1 cellular context compared by ENCODE assay signal in the genomic region with DNA sequence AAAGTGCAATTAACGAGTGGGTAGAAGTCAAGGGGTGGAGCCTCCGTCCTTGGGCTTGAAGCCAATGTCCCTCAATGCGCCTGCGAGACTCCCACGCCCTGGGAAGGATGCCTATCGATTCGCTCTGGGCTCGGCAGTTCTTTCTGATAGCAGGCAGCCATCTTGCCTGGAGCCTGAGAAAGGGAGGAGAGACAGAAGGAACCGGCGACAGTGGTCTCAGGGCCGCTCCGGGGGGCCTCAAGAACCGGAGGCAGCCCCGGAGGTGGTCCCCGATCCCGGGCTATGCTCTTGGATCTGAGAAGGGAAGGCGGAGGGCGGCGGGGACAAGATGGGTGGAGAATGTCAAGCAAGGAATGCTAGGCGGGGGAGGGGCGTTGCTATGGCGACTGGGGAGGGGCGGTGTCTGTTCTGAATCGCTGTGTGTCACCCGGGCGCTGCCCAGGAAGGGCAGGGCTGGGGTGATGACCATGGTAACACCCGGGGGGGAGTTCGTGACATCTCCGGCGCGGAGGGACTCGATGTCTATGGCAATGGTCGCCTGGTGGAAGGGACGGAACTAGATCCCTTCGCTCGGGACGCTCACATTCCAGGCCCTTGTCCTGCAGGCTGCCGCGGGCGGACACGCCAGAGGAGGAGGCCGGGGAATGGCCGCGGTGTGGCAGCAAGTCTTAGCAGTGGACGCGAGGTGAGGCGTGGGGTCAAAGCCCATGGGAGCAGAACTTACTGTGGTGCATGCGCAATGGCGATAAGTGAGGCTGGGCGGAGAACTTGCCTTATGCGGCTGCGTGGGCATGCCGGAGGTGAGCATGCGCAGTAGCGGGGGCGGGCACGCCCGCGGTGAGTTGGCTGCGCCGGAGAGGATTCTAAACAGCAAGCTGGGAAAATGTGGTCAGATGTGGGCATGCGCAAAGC.
A peak's percentile ranks its signal among the peaks of the same experiment; 100 is the strongest.
TF ChIP-seq lines count a peak whose summit lies in the region.

Gene WDR13 (plus strand): TSS at position 140 of the 912 bp plus-strand sequence. CDS start 505 bp downstream, at position 645.

TF ChIP-seq in HepG2, 621 proteins besides CTCF, POLR2A, EP300 and RAD21 (continued from another document and continues in another):
- TF ChIP-seq TFAP4 (IDR thresholded peaks at IDR 0.05; ENCODE audit: borderline replicate concordance, low read depth) (no peak), ZNF235 (CRISPR knock-in tag; IDR thresholded peaks at IDR 0.05; ENCODE audit: borderline replicate concordance) (no peak), CHD2 (IDR thresholded peaks at IDR 0.05; ENCODE audit: low read depth, low read length) (no peak), ZNF776 (CRISPR knock-in tag; IDR thresholded peaks at IDR 0.05) (no peak), TCF7 (IDR thresholded peaks at IDR 0.05; ENCODE audit: low read depth) (no peak), ASH2L (IDR thresholded peaks at IDR 0.05; ENCODE audit: insufficient read length, low read depth, low read length) (peak; percentile 78), MIXL1 (CRISPR knock-in tag; IDR thresholded peaks at IDR 0.05) (no peak), ZNF460 (CRISPR knock-in tag; IDR thresholded peaks at IDR 0.05; ENCODE audit: borderline replicate concordance) (no peak), HNRNPH1 (optimal IDR thresholded peaks at IDR 0.05; ENCODE audit: low read depth, low read length) (no peak), ZNF274 (CRISPR knock-in tag; IDR thresholded peaks at IDR 0.05) (no peak), ZNF441 (CRISPR knock-in tag; IDR thresholded peaks at IDR 0.05; ENCODE audit: borderline replicate concordance) (no peak), ZNF331 (CRISPR knock-in tag; IDR thresholded peaks at IDR 0.05) (no peak), MYC (CRISPR knock-in tag; IDR thresholded peaks at IDR 0.05; ENCODE audit: borderline replicate concordance) (peak; percentile 81), ZNF234 (CRISPR knock-in tag; conservative IDR thresholded peaks at IDR 0.05) (no peak), ZNF20 (CRISPR knock-in tag; IDR thresholded peaks at IDR 0.05) (no peak), EED (CRISPR knock-in tag; IDR thresholded peaks at IDR 0.05) (no peak), JDP2 (CRISPR knock-in tag; IDR thresholded peaks at IDR 0.05; ENCODE audit: borderline replicate concordance) (no peak), HCFC1 (IDR thresholded peaks at IDR 0.05; ENCODE audit: low read depth, low read length) (0 out of 2 replicates have a peak, but pooled peaks have one; percentile 5), ZNF766 (CRISPR knock-in tag; IDR thresholded peaks at IDR 0.05; ENCODE audit: borderline replicate concordance) (no peak), ZNF816 (CRISPR knock-in tag; IDR thresholded peaks at IDR 0.05; ENCODE audit: borderline replicate concordance) (no peak), ZNF782 (CRISPR knock-in tag; IDR thresholded peaks at IDR 0.05; ENCODE audit: borderline replicate concordance) (no peak), ELF1 (CRISPR knock-in tag; IDR thresholded peaks at IDR 0.05) (no peak), SRY (CRISPR knock-in tag; IDR thresholded peaks at IDR 0.05) (no peak), HOXA3 (CRISPR knock-in tag; IDR thresholded peaks at IDR 0.05) (peak; percentile 77), ZNF432 (CRISPR knock-in tag; IDR thresholded peaks at IDR 0.05; ENCODE audit: borderline replicate concordance) (no peak), POLR2G (IDR thresholded peaks at IDR 0.05; ENCODE audit: low read depth, low read length) (peak; percentile 83), ZFAT (CRISPR knock-in tag; conservative IDR thresholded peaks at IDR 0.05) (no peak), AKAP8 (CRISPR knock-in tag; IDR thresholded peaks at IDR 0.05) (no peak), PRDM4 (CRISPR knock-in tag; IDR thresholded peaks at IDR 0.05; ENCODE audit: borderline replicate concordance) (no peak), ZNF136 (CRISPR knock-in tag; IDR thresholded peaks at IDR 0.05; ENCODE audit: low read depth) (no peak), RBFOX2 (IDR thresholded peaks at IDR 0.05; ENCODE audit: low read depth, low read length) (peak; percentile 94), THAP8 (CRISPR knock-in tag; IDR thresholded peaks at IDR 0.05; ENCODE audit: borderline replicate concordance) (no peak), TCF12 (IDR thresholded peaks at IDR 0.05) (no peak), TCF12 (CRISPR knock-in tag; IDR thresholded peaks at IDR 0.05) (no peak), ZNF549 (CRISPR knock-in tag; IDR thresholded peaks at IDR 0.05) (no peak), RXRA (CRISPR knock-in tag; IDR thresholded peaks at IDR 0.05) (no peak), SMARCC2 (IDR thresholded peaks at IDR 0.05) (no peak), ARHGAP35 (CRISPR knock-in tag; IDR thresholded peaks at IDR 0.05; ENCODE audit: borderline replicate concordance) (no peak)
- TF ChIP-seq, protein P1, sequence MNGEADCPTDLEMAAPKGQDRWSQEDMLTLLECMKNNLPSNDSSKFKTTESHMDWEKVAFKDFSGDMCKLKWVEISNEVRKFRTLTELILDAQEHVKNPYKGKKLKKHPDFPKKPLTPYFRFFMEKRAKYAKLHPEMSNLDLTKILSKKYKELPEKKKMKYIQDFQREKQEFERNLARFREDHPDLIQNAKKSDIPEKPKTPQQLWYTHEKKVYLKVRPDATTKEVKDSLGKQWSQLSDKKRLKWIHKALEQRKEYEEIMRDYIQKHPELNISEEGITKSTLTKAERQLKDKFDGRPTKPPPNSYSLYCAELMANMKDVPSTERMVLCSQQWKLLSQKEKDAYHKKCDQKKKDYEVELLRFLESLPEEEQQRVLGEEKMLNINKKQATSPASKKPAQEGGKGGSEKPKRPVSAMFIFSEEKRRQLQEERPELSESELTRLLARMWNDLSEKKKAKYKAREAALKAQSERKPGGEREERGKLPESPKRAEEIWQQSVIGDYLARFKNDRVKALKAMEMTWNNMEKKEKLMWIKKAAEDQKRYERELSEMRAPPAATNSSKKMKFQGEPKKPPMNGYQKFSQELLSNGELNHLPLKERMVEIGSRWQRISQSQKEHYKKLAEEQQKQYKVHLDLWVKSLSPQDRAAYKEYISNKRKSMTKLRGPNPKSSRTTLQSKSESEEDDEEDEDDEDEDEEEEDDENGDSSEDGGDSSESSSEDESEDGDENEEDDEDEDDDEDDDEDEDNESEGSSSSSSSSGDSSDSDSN (CRISPR knock-in tag; IDR thresholded peaks at IDR 0.05), result no peak
- TF ChIP-seq, protein P2, sequence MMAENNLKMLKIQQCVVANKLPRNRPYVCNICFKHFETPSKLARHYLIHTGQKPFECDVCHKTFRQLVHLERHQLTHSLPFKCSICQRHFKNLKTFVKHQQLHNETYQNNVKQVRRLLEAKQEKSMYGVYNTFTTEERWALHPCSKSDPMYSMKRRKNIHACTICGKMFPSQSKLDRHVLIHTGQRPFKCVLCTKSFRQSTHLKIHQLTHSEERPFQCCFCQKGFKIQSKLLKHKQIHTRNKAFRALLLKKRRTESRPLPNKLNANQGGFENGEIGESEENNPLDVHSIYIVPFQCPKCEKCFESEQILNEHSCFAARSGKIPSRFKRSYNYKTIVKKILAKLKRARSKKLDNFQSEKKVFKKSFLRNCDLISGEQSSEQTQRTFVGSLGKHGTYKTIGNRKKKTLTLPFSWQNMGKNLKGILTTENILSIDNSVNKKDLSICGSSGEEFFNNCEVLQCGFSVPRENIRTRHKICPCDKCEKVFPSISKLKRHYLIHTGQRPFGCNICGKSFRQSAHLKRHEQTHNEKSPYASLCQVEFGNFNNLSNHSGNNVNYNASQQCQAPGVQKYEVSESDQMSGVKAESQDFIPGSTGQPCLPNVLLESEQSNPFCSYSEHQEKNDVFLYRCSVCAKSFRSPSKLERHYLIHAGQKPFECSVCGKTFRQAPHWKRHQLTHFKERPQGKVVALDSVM (CRISPR knock-in tag; IDR thresholded peaks at IDR 0.05), result no peak
- TF ChIP-seq, protein P3, sequence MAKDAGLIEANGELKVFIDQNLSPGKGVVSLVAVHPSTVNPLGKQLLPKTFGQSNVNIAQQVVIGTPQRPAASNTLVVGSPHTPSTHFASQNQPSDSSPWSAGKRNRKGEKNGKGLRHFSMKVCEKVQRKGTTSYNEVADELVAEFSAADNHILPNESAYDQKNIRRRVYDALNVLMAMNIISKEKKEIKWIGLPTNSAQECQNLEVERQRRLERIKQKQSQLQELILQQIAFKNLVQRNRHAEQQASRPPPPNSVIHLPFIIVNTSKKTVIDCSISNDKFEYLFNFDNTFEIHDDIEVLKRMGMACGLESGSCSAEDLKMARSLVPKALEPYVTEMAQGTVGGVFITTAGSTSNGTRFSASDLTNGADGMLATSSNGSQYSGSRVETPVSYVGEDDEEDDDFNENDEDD (CRISPR knock-in tag; IDR thresholded peaks at IDR 0.05; ENCODE audit: borderline replicate concordance), result no peak
- TF ChIP-seq, protein P4, sequence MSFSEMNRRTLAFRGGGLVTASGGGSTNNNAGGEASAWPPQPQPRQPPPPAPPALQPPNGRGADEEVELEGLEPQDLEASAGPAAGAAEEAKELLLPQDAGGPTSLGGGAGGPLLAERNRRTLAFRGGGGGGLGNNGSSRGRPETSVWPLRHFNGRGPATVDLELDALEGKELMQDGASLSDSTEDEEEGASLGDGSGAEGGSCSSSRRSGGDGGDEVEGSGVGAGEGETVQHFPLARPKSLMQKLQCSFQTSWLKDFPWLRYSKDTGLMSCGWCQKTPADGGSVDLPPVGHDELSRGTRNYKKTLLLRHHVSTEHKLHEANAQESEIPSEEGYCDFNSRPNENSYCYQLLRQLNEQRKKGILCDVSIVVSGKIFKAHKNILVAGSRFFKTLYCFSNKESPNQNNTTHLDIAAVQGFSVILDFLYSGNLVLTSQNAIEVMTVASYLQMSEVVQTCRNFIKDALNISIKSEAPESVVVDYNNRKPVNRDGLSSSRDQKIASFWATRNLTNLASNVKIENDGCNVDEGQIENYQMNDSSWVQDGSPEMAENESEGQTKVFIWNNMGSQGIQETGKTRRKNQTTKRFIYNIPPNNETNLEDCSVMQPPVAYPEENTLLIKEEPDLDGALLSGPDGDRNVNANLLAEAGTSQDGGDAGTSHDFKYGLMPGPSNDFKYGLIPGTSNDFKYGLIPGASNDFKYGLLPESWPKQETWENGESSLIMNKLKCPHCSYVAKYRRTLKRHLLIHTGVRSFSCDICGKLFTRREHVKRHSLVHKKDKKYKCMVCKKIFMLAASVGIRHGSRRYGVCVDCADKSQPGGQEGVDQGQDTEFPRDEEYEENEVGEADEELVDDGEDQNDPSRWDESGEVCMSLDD (CRISPR knock-in tag; IDR thresholded peaks at IDR 0.05; ENCODE audit: borderline replicate concordance), result no peak
- TF ChIP-seq, protein P5, sequence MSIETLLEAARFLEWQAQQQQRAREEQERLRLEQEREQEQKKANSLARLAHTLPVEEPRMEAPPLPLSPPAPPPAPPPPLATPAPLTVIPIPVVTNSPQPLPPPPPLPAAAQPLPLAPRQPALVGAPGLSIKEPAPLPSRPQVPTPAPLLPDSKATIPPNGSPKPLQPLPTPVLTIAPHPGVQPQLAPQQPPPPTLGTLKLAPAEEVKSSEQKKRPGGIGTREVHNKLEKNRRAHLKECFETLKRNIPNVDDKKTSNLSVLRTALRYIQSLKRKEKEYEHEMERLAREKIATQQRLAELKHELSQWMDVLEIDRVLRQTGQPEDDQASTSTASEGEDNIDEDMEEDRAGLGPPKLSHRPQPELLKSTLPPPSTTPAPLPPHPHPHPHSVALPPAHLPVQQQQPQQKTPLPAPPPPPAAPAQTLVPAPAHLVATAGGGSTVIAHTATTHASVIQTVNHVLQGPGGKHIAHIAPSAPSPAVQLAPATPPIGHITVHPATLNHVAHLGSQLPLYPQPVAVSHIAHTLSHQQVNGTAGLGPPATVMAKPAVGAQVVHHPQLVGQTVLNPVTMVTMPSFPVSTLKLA (IDR thresholded peaks at IDR 0.05), result 0 out of 2 replicates have a peak, but pooled peaks have one; percentile 9
- TF ChIP-seq, protein P6, sequence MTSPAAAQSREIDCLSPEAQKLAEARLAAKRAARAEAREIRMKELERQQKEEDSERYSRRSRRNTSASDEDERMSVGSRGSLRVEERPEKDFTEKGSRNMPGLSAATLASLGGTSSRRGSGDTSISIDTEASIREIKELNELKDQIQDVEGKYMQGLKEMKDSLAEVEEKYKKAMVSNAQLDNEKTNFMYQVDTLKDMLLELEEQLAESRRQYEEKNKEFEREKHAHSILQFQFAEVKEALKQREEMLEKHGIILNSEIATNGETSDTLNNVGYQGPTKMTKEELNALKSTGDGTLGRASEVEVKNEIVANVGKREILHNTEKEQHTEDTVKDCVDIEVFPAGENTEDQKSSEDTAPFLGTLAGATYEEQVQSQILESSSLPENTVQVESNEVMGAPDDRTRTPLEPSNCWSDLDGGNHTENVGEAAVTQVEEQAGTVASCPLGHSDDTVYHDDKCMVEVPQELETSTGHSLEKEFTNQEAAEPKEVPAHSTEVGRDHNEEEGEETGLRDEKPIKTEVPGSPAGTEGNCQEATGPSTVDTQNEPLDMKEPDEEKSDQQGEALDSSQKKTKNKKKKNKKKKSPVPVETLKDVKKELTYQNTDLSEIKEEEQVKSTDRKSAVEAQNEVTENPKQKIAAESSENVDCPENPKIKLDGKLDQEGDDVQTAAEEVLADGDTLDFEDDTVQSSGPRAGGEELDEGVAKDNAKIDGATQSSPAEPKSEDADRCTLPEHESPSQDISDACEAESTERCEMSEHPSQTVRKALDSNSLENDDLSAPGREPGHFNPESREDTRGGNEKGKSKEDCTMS (CRISPR knock-in tag; conservative IDR thresholded peaks at IDR 0.05), result no peak
- TF ChIP-seq, protein P7, sequence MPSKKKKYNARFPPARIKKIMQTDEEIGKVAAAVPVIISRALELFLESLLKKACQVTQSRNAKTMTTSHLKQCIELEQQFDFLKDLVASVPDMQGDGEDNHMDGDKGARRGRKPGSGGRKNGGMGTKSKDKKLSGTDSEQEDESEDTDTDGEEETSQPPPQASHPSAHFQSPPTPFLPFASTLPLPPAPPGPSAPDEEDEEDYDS (CRISPR knock-in tag; IDR thresholded peaks at IDR 0.05), result peak; percentile 30; the same call in 1 of the 2 replicates
